ENCODE assay signal across 14 cellular contexts in the genomic region with DNA sequence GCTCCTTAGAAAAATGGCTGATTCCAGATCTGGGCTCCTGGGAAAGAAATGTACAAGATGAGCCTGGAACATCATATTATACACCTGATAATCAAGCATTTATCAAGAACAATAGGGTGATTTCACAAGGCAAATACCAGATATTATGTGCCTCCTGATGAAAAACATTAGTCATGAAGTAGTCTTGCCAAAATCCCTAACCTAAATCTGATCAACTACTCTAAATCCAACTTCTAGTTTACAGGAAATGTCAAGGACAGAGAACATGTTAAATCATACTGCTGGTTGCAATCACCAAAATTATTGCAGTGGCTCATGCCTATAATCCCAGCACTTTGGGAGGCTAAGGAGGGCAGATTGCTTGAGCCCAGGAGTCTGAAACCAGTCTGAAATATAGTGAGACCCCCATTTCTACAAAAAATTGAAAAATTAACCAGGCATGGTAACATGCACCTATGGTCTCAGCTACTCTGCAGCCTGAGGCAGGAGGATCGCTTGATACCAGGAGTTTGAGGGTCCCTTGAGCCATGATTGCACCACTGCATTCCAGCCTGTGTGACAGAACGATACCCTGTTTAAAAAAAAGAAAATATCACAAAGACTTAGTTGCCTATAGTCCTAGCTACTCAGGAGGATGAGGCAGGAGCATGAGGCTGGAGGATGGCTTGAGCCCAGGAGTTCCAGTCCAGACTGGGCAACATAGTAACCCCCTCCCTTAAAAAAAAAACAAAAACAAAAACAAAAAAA. TPM values are rescaled to one million over a fixed set of nuclear protein-coding genes. Genes with fewer than 3 reads are reported as not detected.
DNase-seq lines count a peak whose midpoint lies in the region; ATAC-seq, FAIRE-seq and TF ChIP-seq lines count a peak whose summit lies in the region.
"Had no signal": no experiment of that assay in that cellular context is flagged by ENCODE, and none has a peak within 500 bp of the region (broad histone marks: within the 10 kb centered on the region; RNA-seq: fewer than 3 reads in every experiment).

No MANE protein-coding gene starts in this region.

- peak overlapping the region; percentile 11 for H3K4me2 ChIP-seq in keratinocyte (ENCODE audit: control insufficient read depth, extremely low read depth, insufficient read depth, low read depth, low read length)

- H3K4me3 ChIP-seq in ACC112 (ENCODE audit: low read depth, low read length) = peak overlapping the region; percentile 32; the same call in 1 of the 2 replicates
- no peak overlapping the region for H3K4me3 ChIP-seq in HUES48 (ENCODE audit: low read depth, low read length)
- no peak overlapping the region for H3K4me3 ChIP-seq in bronchial epithelial cell (ENCODE audit: low read depth, low read length)
- H3K4me3 ChIP-seq in keratinocyte (ENCODE audit: control insufficient read depth in 2 of 3, extremely low read depth in 1 of 3, insufficient read depth in 2 of 3, low read depth in 1 of 3, low read length in 3 of 3) = no peak overlapping the region
- H3K4me3 ChIP-seq: cardiac muscle cell, SJCRH30 had no signal

- no peaks in the 10 kb centered on the region for H3K79me2 ChIP-seq in ACC112 (ENCODE audit: control insufficient read depth, insufficient read depth, low read length, unreplicated experiment)
- H3K79me2 ChIP-seq in keratinocyte (ENCODE audit: control insufficient read depth, insufficient read depth, low read length) = no peaks in the 10 kb centered on the region

- no peak overlapping the region for H2AFZ ChIP-seq in ACC112 (ENCODE audit: low read length, unreplicated experiment)
- H2AFZ ChIP-seq in keratinocyte (ENCODE audit: control insufficient read depth, low read length) = no peak overlapping the region

- H3K9ac ChIP-seq in HUES48 (ENCODE audit: low read depth, low read length) = no peak overlapping the region
- H3K9ac ChIP-seq in keratinocyte (ENCODE audit: control insufficient read depth, extremely low read depth, insufficient read depth, low read length) = no peak overlapping the region

- dilution Hi-C loops in keratinocyte (cut with MboI; ENCODE audit: extremely low pct_ligation_motif_present, low sequenced_read_pairs) = no loop called here

- H3K27me3 ChIP-seq in ACC112 (ENCODE audit: insufficient read depth, low read length) = no peaks in the 10 kb centered on the region
- H3K27me3 ChIP-seq in HUES48 (ENCODE audit: control insufficient read depth, insufficient read depth, low read length) = no peaks in the 10 kb centered on the region
- H3K27me3 ChIP-seq in bronchial epithelial cell (ENCODE audit: control insufficient read depth, insufficient read depth, low read length) = no peaks in the 10 kb centered on the region
- H3K27me3 ChIP-seq in keratinocyte (ENCODE audit: control insufficient read depth, extremely low read depth, insufficient read depth, low read length) = no peaks in the 10 kb centered on the region
- H3K27me3 ChIP-seq: cardiac muscle cell, SJCRH30 had no signal

- H3K9me3 ChIP-seq in HUES48 (ENCODE audit: control insufficient read depth, insufficient read depth, low read length) (no peaks in the 10 kb centered on the region), keratinocyte (ENCODE audit: control insufficient read depth, low read depth, low read length) (no peaks in the 10 kb centered on the region)
- H3K9me3 ChIP-seq: SJCRH30 had no signal

- no peaks in the 10 kb centered on the region for H4K20me1 ChIP-seq in keratinocyte (ENCODE audit: control insufficient read depth, extremely low read depth, insufficient read depth, low read length)

- H3K9me1 ChIP-seq in keratinocyte (ENCODE audit: control insufficient read depth, extremely low read depth, insufficient read depth, low read length) = no peaks in the 10 kb centered on the region

- FAIRE-seq in bronchial epithelial cell (lab: Jason Lieb, UNC) = no peak
- peak; percentile 55 for FAIRE-seq in keratinocyte (lab: Jason Lieb, UNC)

- peaks cover 42% of the 10 kb centered on the region for H3K4me1 ChIP-seq in ACC112 (ENCODE audit: control insufficient read depth, insufficient read depth, low read length, unreplicated experiment)
- no peaks in the 10 kb centered on the region for H3K4me1 ChIP-seq in HUES48 (ENCODE audit: control insufficient read depth, insufficient read depth, low read length)
- H3K4me1 ChIP-seq in keratinocyte (ENCODE audit: control insufficient read depth, extremely low read depth, insufficient read depth, low read length) = peaks cover 26% of the 10 kb centered on the region

- peak; percentile 86 for DNase-seq in bronchial epithelial cell (ENCODE audit: low read depth)
- DNase-seq in keratinocyte (ENCODE audit: low read depth, low spot score) = no peak
- DNase-seq in H4 (ENCODE audit: low spot score) = no peak
- no peak for DNase-seq in NCI-H774 (lab: John Stamatoyannopoulos, UW)
- DNase-seq: activated B cell treated with CpG ODN at 0.5 μM for 24 hours, NCI-H510A, SJCRH30 had no signal

- no peak for ATAC-seq in GM19397 (IDR thresholded peaks at IDR 0.05; ENCODE audit: unreplicated experiment)
- no peak for ATAC-seq in GM19455 (IDR thresholded peaks at IDR 0.05; ENCODE audit: unreplicated experiment)

- no peak for TF ChIP-seq CTCF in bronchial epithelial cell (IDR thresholded peaks at IDR 0.05; ENCODE audit: insufficient read depth, low read length, severe bottlenecking)
- TF ChIP-seq CTCF in keratinocyte (optimal IDR thresholded peaks at IDR 0.05 in 1 of 3, IDR thresholded peaks at IDR 0.05 in 1 of 3, conservative IDR thresholded peaks at IDR 0.05 in 1 of 3; ENCODE audit: extremely low read depth in 1 of 3, insufficient read depth in 2 of 3, low read length in 3 of 3) = no peak

- H3K27ac ChIP-seq in ACC112 (ENCODE audit: low read depth, low read length) (peak overlapping the region; percentile 97), HUES48 (ENCODE audit: low read depth, low read length) (peak overlapping the region; percentile 21), keratinocyte (ENCODE audit: control insufficient read depth, insufficient read depth, low read length) (peak overlapping the region; percentile 34)
- H3K27ac ChIP-seq: C4-2B, cardiac muscle cell, HL-60, SJCRH30 had no signal

- H3K36me3 ChIP-seq in ACC112 (ENCODE audit: insufficient read depth, low read length) (no peaks in the 10 kb centered on the region), HUES48 (ENCODE audit: control insufficient read depth, insufficient read depth, low read length) (no peaks in the 10 kb centered on the region), bronchial epithelial cell (ENCODE audit: control insufficient read depth, insufficient read depth, low read length) (no peaks in the 10 kb centered on the region), keratinocyte (ENCODE audit: control insufficient read depth in 2 of 2, extremely low read depth in 1 of 2, insufficient read depth in 2 of 2, low read length in 2 of 2) (no peaks in the 10 kb centered on the region)
- H3K36me3 ChIP-seq: cardiac muscle cell, SJCRH30 had no signal

RNA-seq across cellular contexts. Expression of a gene that starts 34.9 kb away (rescaled TPM):
- 153 and 171 TPM in 2 replicates for total RNA-seq in bronchial epithelial cell
- 55.9 to 103 TPM (median 85.5 TPM) in 3 replicates for polyA plus RNA-seq in keratinocyte
- 19.2 TPM for polyA plus RNA-seq in keratinocyte (2011; ENCODE audit: low read depth)
- polyA plus RNA-seq in keratinocyte (2011; cell fraction: cytosol; rRNA removed) = 30.8 and 63.9 TPM in 2 replicates
- 61.4 and 85.2 TPM in 2 replicates for polyA plus RNA-seq in keratinocyte (2011; cell fraction: nucleus; rRNA removed)
- 31.5 and 54.5 TPM in 2 replicates for polyA plus RNA-seq in keratinocyte (2012; ENCODE audit: low replicate concordance)
- polyA minus RNA-seq in keratinocyte = 35.1 to 247 TPM (median 111 TPM) in 3 replicates
- polyA minus RNA-seq in keratinocyte (2011; cell fraction: cytosol; rRNA and poly(A)+ RNA removed) = 64.3 TPM
- polyA minus RNA-seq in keratinocyte (2011; cell fraction: nucleus; rRNA and poly(A)+ RNA removed) = 121 and 234 TPM in 2 replicates
- 66.1 and 83.2 TPM in 2 replicates for total RNA-seq in H4 (2014; rRNA removed; shearing (Covaris generic))

Comparison
In these comparisons a context has a peak if more than half of its experiments do, and no peak if none do; other contexts are left out.
1. H3K27ac ChIP-seq: peak in every context shown above with its lines; median percentile 97 in ACC112; 34 in keratinocyte; 21 in HUES48.